9 cellular contexts compared by ENCODE assay signal in genomic region chr6:42727084-42727601, GRCh38. TPM values are rescaled to one million over a fixed set of nuclear protein-coding genes. Genes with fewer than 3 reads are reported as not detected.
A peak's percentile ranks its signal among the peaks of the same experiment; 100 is the strongest.
DNase-seq lines count a peak whose midpoint lies in the region; ATAC-seq and TF ChIP-seq lines count a peak whose summit lies in the region.
"Had no signal": no experiment of that assay in that cellular context is flagged by ENCODE, and none has a peak within 500 bp of the region (broad histone marks: within the 10 kb centered on the region; RNA-seq: fewer than 3 reads in every experiment).

No MANE protein-coding gene starts in this region.

- no peak overlapping the region for H3K4me3 Mint-ChIP-seq in endothelial cell (ENCODE audit: unreplicated experiment)

- TF ChIP-seq CTCF in fibroblast of pulmonary artery (IDR thresholded peaks at IDR 0.05; ENCODE audit: low read length, missing control alignments) (no peak), endothelial cell (IDR thresholded peaks at IDR 0.05; ENCODE audit: unreplicated experiment) (no peak)

- H3K9me3 Mint-ChIP-seq in endothelial cell (ENCODE audit: unreplicated experiment), result no peaks in the 10 kb centered on the region

- DNase-seq in activated CD4-positive, alpha-beta T cell treated with anti-CD3 and anti-CD28 coated beads, Interleukin-2, amount 50 U/mL, for 1 hour, result peak; percentile 0
- DNase-seq in fibroblast of pulmonary artery (ENCODE audit: low read depth) (no peak), posterior vena cava (ENCODE audit: low spot score) (peak; percentile 82), endothelial cell (ENCODE audit: low spot score) (no peak), H4 (ENCODE audit: low spot score) (no peak)

- no peak overlapping the region for H3K27ac Mint-ChIP-seq in endothelial cell (ENCODE audit: unreplicated experiment)

- peaks cover 2% of the 10 kb centered on the region for H3K4me1 Mint-ChIP-seq in endothelial cell (ENCODE audit: unreplicated experiment)

- peak overlapping the region; percentile 41 for H3K4me3 ChIP-seq in fibroblast of pulmonary artery (replicated peaks; ENCODE audit: low read depth, low read length)

- ATAC-seq in GM21723 (IDR thresholded peaks at IDR 0.05; ENCODE audit: unreplicated experiment) (peak; percentile 20), HG02571 (IDR thresholded peaks at IDR 0.05; ENCODE audit: unreplicated experiment) (no peak), HG03457 (IDR thresholded peaks at IDR 0.05; ENCODE audit: unreplicated experiment) (no peak)

- intact Hi-C loops in posterior vena cava (cut with DNase I), result loop anchor here (5.0 to 10.0 kb wide), 2 partner anchors 62 to 65 kb away; no protein-coding TSS in a partner anchor

- H3K36me3 Mint-ChIP-seq in endothelial cell (ENCODE audit: low read depth, unreplicated experiment), result no peaks in the 10 kb centered on the region

- peaks cover 3% of the 10 kb centered on the region for H3K27me3 Mint-ChIP-seq in endothelial cell (ENCODE audit: unreplicated experiment)

RNA-seq across cellular contexts. Expression of gene PRPH2, which starts 4.7 kb away (rescaled TPM):
- total RNA-seq in posterior vena cava (1 to 10 TPM in 1 of 2 donors, under 1 TPM in 1; 1.00 to 2.2 TPM), endothelial cell (ENCODE audit: unreplicated experiment) (0.15 TPM)
- total RNA-seq in H4 (2014; rRNA removed; shearing (Covaris generic)), result not detected in 2 replicates
- total RNA-seq: SK-MEL-5 had no signal

RNA-seq across cellular contexts. Expression of gene TBCC, which starts 18.8 kb away (rescaled TPM):
- total RNA-seq in posterior vena cava (10 to 100 TPM; 13.9 to 16.2 TPM), endothelial cell (ENCODE audit: unreplicated experiment) (23.4 TPM)
- 49.7 and 66.4 TPM in 2 replicates for total RNA-seq in H4 (2014; rRNA removed; shearing (Covaris generic))

RNA-seq across cellular contexts. Expression of gene BICRAL, which starts 54.7 kb away (rescaled TPM):
- 10 to 100 TPM; 16.9 to 18.5 TPM for total RNA-seq in posterior vena cava
- total RNA-seq in endothelial cell (ENCODE audit: unreplicated experiment), result 9.2 TPM
- total RNA-seq in H4 (2014; rRNA removed; shearing (Covaris generic)), result 2.3 and 3.4 TPM in 2 replicates

Comparison
In these comparisons a context has a peak if more than half of its experiments do, and no peak if none do; other contexts are left out.
1. DNase-seq: peak in activated CD4-positive, alpha-beta T cell treated with anti-CD3 and anti-CD28 coated beads, Interleukin-2, amount 50 U/mL, for 1 hour (single experiment) and posterior vena cava (single experiment); none in fibroblast of pulmonary artery (single experiment), endothelial cell (single experiment) and H4 (single experiment).